ENCODE assay signal across 8 cellular contexts in the genomic region with DNA sequence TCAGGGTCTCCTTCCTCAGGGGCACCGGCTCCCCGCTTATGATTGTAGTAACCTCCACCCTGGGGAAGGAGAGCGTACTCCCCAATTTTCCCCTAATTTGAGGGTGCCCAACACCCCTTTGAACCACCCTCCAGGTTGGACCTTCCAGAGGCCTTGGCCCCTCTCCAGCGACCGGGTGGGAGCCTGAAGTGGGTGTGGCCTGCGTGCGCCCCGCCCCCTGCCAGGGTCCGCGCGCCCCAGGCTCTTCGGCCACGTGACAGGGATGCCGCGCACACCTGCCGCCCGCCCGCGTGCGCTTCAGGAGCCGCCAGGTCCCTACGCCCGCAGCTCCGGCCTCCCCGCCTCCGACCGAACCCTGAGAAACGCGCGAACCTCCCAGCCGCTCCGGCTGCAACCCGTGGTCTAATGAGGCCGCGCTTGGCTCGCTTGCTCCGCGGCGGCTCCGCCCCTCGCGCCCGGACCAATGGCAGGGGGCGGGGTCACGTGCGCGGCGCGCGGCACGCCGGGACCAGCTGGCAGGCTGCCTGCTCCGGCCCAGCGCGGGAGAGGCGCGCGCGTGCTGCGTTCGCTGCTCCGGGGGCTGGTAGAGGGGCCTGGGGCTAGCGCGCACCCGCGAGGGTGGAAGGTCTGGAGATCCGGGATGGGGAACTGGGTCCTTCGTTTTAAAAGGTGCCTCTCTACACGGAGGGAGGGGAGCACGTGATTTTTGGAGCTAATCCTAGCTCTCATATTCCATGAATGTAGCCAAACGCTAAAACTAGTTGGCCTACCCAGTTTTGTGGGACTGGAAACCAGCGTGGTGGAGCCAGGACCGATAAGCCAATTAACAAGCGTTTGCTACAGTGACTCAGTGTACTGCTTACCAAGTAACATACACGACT. TPM values are rescaled to one million over a fixed set of nuclear protein-coding genes. Genes with fewer than 3 reads are reported as not detected.
DNase-seq lines count a peak whose midpoint lies in the region; ATAC-seq, FAIRE-seq and TF ChIP-seq lines count a peak whose summit lies in the region.

A gene (minus strand): TSS at position 404 of the 881 bp plus-strand sequence. CDS start 618 bp downstream, outside the sequence.

- peak; percentile 81 for TF ChIP-seq POLR2A in A549 (IDR thresholded peaks at IDR 0.05; ENCODE audit: low read length)

- H3K4me1 ChIP-seq in A549: peaks cover 10% of the 10 kb centered on the region

- H3K4me3 ChIP-seq in A549: peak within 1 kb of the TSS; percentile 50

- TF ChIP-seq CTCF in A549 (IDR thresholded peaks at IDR 0.05): no peak
- TF ChIP-seq CTCF in chondrocyte (IDR thresholded peaks at IDR 0.05): no peak

- ATAC-seq in A549 (peak; percentile 72 to 81), GM18861 (IDR thresholded peaks at IDR 0.05; ENCODE audit: unreplicated experiment) (peak; percentile 77), HG03378 (IDR thresholded peaks at IDR 0.05; ENCODE audit: unreplicated experiment) (peak; percentile 39)

- peak within 1 kb of the TSS; percentile 63 for H3K4me3 Mint-ChIP-seq in chondrocyte (ENCODE audit: unreplicated experiment)

- H3K9me3 ChIP-seq in A549: no peaks in the 10 kb centered on the region

- H3K9me3 Mint-ChIP-seq in chondrocyte (ENCODE audit: low read depth): peaks cover 2% of the 10 kb centered on the region

- DNase-seq in A549 (ENCODE audit: low read depth in 1 of 2, low spot score in 1 of 2) (peak; percentile 65 to 78), NCI-H460 (ENCODE audit: extremely low read depth, low read depth) (peak; percentile 67), chondrocyte (ENCODE audit: low spot score) (peak; percentile 95), kidney tubule cell (ENCODE audit: low spot score) (peak; percentile 78)
- DNase-seq in activated CD4-positive, alpha-beta T cell treated with anti-CD3 and anti-CD28 coated beads for 24 hours (ENCODE audit: low read depth in 2 of 2): peak; percentile 76 to 82
- DNase-seq in stimulated activated CD4-positive, alpha-beta T cell treated with anti-CD3 and anti-CD28 coated beads, Interleukin-1b, Interleukin-23, amount 100 ng/mL, for 24 hours (ENCODE audit: low read depth in 4 of 4, low spot score in 1 of 4): peak; percentile 65 to 86 (median 82)

- POLR2A ChIA-PET in A549 (lab: Yijun Ruan, JAX): interaction anchor here (0.9 to 1.2 kb wide), 6 partner anchors 10 to 269 kb away, joined by 3 to 9 read pairs (median 4); a partner anchor contains a TSS

- CTCF ChIA-PET in A549 (lab: Yijun Ruan, JAX): interaction anchor here (1.3 to 1.9 kb wide), 2 partner anchors 16 to 349 kb away, joined by 3 to 4 read pairs; no protein-coding TSS in a partner anchor

- no peaks in the 10 kb centered on the region for H3K27me3 Mint-ChIP-seq in chondrocyte (ENCODE audit: low read depth)

- H3K36me3 Mint-ChIP-seq in chondrocyte (ENCODE audit: low read depth): peaks cover 14% of the 10 kb centered on the region

- no peak for TF ChIP-seq RAD21 in A549 (conservative IDR thresholded peaks at IDR 0.05 in 1 of 2, IDR thresholded peaks at IDR 0.05 in 1 of 2)

- peaks cover 20% of the 10 kb centered on the region for H3K4me1 Mint-ChIP-seq in chondrocyte (ENCODE audit: low read depth)

- FAIRE-seq in A549 (lab: Jason Lieb, UNC): no peak

- TF ChIP-seq EP300 in A549 (IDR thresholded peaks at IDR 0.05): no peak

- H3K27ac Mint-ChIP-seq in chondrocyte (ENCODE audit: unreplicated experiment): peak within 1 kb of the TSS; percentile 66

- WGBS in A549 (ENCODE audit: missing lambda C conversion rate): 29% methylated on average over 17 of the region's 75 CpGs

- peak within 1 kb of the TSS; percentile 74 to 92 for H3K27ac ChIP-seq in A549

- H3K4me2 ChIP-seq in A549: peak within 1 kb of the TSS; percentile 82

TF ChIP-seq in A549, 52 proteins besides CTCF, POLR2A, EP300 and RAD21 (continues in another document):
- TF ChIP-seq TFCP2L1 (CRISPR knock-in tag; IDR thresholded peaks at IDR 0.05) (no peak), KDM5A (IDR thresholded peaks at IDR 0.05) (no peak), SREBF2 (IDR thresholded peaks at IDR 0.05) (no peak), GATA3 (IDR thresholded peaks at IDR 0.05; ENCODE audit: borderline replicate concordance) (no peak), ESRRA (IDR thresholded peaks at IDR 0.05; ENCODE audit: borderline replicate concordance, low read length) (no peak), TP53 (CRISPR knock-in tag; IDR thresholded peaks at IDR 0.05) (peak; percentile 93), EHMT2 (IDR thresholded peaks at IDR 0.05; ENCODE audit: low read depth) (no peak), RNF2 (IDR thresholded peaks at IDR 0.05; ENCODE audit: borderline replicate concordance, low read depth) (no peak; the same call in 1 of the 2 replicates), ZC3H11A (IDR thresholded peaks at IDR 0.05) (no peak), BHLHE40 (IDR thresholded peaks at IDR 0.05; ENCODE audit: low read depth, low read length) (peak; percentile 87), HDAC2 (IDR thresholded peaks at IDR 0.05) (no peak), NR3C1 (IDR thresholded peaks at IDR 0.05) (no peak), CEBPB (IDR thresholded peaks at IDR 0.05) (no peak), CHD4 (IDR thresholded peaks at IDR 0.05; ENCODE audit: borderline replicate concordance) (no peak), ZSCAN20 (CRISPR knock-in tag; IDR thresholded peaks at IDR 0.05) (0 out of 2 replicates have a peak, but pooled peaks have one; percentile 49), JUN (IDR thresholded peaks at IDR 0.05) (peak; percentile 51 to 74; a peak in 3 of 5 replicates), CBX8 (IDR thresholded peaks at IDR 0.05) (no peak), HOXB13 (CRISPR knock-in tag; IDR thresholded peaks at IDR 0.05; ENCODE audit: low read depth) (peak; percentile 93), KDM1A (IDR thresholded peaks at IDR 0.05; ENCODE audit: low read depth) (no peak), FOSL2 (IDR thresholded peaks at IDR 0.05) (no peak), FOSL2 (CRISPR knock-in tag; IDR thresholded peaks at IDR 0.05) (no peak), HEYL (CRISPR knock-in tag; IDR thresholded peaks at IDR 0.05) (0 out of 2 replicates have a peak, but pooled peaks have one; percentile 24), EHF (CRISPR knock-in tag; IDR thresholded peaks at IDR 0.05) (peak; percentile 91), NFE2L2 (conservative IDR thresholded peaks at IDR 0.05; ENCODE audit: low read length) (no peak), RCOR1 (IDR thresholded peaks at IDR 0.05; ENCODE audit: low read depth, low read length) (no peak), FOSB (CRISPR knock-in tag; IDR thresholded peaks at IDR 0.05) (0 out of 2 replicates have a peak, but pooled peaks have one; percentile 28)
- TF ChIP-seq, protein P1, sequence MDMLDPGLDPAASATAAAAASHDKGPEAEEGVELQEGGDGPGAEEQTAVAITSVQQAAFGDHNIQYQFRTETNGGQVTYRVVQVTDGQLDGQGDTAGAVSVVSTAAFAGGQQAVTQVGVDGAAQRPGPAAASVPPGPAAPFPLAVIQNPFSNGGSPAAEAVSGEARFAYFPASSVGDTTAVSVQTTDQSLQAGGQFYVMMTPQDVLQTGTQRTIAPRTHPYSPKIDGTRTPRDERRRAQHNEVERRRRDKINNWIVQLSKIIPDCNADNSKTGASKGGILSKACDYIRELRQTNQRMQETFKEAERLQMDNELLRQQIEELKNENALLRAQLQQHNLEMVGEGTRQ (IDR thresholded peaks at IDR 0.05): peak; percentile 73
- TF ChIP-seq, protein P2, sequence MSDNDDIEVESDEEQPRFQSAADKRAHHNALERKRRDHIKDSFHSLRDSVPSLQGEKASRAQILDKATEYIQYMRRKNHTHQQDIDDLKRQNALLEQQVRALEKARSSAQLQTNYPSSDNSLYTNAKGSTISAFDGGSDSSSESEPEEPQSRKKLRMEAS (IDR thresholded peaks at IDR 0.05): peak; percentile 98
- TF ChIP-seq, protein P3, sequence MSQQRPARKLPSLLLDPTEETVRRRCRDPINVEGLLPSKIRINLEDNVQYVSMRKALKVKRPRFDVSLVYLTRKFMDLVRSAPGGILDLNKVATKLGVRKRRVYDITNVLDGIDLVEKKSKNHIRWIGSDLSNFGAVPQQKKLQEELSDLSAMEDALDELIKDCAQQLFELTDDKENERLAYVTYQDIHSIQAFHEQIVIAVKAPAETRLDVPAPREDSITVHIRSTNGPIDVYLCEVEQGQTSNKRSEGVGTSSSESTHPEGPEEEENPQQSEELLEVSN (IDR thresholded peaks at IDR 0.05; ENCODE audit: borderline replicate concordance, low read depth): peak; percentile 98
- TF ChIP-seq, protein P4, sequence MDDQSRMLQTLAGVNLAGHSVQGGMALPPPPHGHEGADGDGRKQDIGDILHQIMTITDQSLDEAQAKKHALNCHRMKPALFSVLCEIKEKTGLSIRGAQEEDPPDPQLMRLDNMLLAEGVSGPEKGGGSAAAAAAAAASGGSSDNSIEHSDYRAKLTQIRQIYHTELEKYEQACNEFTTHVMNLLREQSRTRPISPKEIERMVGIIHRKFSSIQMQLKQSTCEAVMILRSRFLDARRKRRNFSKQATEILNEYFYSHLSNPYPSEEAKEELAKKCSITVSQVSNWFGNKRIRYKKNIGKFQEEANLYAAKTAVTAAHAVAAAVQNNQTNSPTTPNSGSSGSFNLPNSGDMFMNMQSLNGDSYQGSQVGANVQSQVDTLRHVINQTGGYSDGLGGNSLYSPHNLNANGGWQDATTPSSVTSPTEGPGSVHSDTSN (IDR thresholded peaks at IDR 0.05): no peak
- TF ChIP-seq, protein P5, sequence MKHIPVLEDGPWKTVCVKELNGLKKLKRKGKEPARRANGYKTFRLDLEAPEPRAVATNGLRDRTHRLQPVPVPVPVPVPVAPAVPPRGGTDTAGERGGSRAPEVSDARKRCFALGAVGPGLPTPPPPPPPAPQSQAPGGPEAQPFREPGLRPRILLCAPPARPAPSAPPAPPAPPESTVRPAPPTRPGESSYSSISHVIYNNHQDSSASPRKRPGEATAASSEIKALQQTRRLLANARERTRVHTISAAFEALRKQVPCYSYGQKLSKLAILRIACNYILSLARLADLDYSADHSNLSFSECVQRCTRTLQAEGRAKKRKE (CRISPR knock-in tag; IDR thresholded peaks at IDR 0.05; ENCODE audit: low read depth): peak; percentile 94

RNA-seq across cellular contexts. Expression of the gene that starts here (rescaled TPM):
- polyA plus RNA-seq in A549 (2011; rRNA removed) (5.7 and 7.2 TPM in 2 replicates), A549 (2017; fragmentation: RNase III; extraction: RNeasy Plus Mini Kit Qiagen cat#74134 plus additional on column Dnase treatment) (11.6 to 12.3 TPM (median 12.3 TPM) in 3 replicates)
- polyA plus RNA-seq in A549 (2012; cell fraction: cytosol; rRNA removed): 7.8 and 11.3 TPM in 2 replicates
- polyA plus RNA-seq in A549 (2012; cell fraction: nucleus; rRNA removed): 14.2 and 17.7 TPM in 2 replicates
- 9.8 and 12.2 TPM in 2 replicates for polyA minus RNA-seq in A549 (2011; rRNA and poly(A)+ RNA removed)
- 7.5 and 8.1 TPM in 2 replicates for total RNA-seq in NCI-H460 (2014; rRNA removed; shearing (Covaris generic))
- polyA plus RNA-seq in NCI-H460 (2014; cell fraction: nucleus; rRNA removed): 13.5 and 22.3 TPM in 2 replicates
- 21.0 to 23.1 TPM (median 23.0 TPM) in 3 replicates for total RNA-seq in chondrocyte

Comparison
In these comparisons a context has a peak if more than half of its experiments do, and no peak if none do; other contexts are left out.
1. Peak in every context shown above with its lines: DNase-seq, ATAC-seq, H3K4me3 ChIP-seq and H3K27ac ChIP-seq.